9 cellular contexts compared by ENCODE assay signal in the genomic region with DNA sequence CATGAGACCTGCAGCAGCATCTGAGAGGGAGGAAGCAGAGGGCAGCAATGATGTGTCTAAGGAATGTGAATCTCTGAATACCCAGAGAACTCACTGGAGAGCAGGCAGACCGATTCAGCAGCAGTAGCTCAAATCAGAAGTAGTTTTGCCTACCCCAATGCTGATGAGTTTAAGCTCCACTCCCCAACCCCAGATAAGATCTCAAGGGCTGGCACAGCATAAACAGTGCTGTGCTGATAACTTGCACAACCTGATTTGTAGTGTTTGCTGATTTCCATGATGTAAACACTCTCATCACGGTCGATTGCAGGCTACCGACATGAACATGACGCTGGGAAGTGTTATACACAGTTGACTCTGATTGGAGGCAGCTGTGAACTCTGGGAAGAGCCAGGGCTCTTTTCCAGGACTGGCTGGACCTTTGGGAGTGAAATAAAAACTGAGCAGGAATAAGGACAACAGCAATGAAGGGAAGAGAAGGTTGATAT. TPM values are rescaled to one million over a fixed set of nuclear protein-coding genes. Genes with fewer than 3 reads are reported as not detected.
DNase-seq lines count a peak whose midpoint lies in the region; ATAC-seq, FAIRE-seq and TF ChIP-seq lines count a peak whose summit lies in the region.
"Had no signal": no experiment of that assay in that cellular context is flagged by ENCODE, and none has a peak within 500 bp of the region (broad histone marks: within the 10 kb centered on the region; RNA-seq: fewer than 3 reads in every experiment).

No MANE protein-coding gene starts in this region.

- H2BK15ac ChIP-seq in H1 (ENCODE audit: low read length) = no peak overlapping the region

- H3K79me1 ChIP-seq in H1 (ENCODE audit: low read depth, low read length) = no peaks in the 10 kb centered on the region

- no peak for TF ChIP-seq RAD21 in H1 (IDR thresholded peaks at IDR 0.05 in 1 of 2, conservative IDR thresholded peaks at IDR 0.05 in 1 of 2; ENCODE audit: low read depth in 2 of 2, low read length in 2 of 2)

- H3K4me1 ChIP-seq in H1 (replicated peaks in 1 of 4; ENCODE audit: control insufficient read depth in 3 of 4, insufficient read depth in 4 of 4, low read length in 3 of 4) (no peaks in the 10 kb centered on the region), mucosa of rectum (ENCODE audit: control insufficient read depth in 2 of 2, insufficient read depth in 2 of 2, low read length in 2 of 2) (peaks cover 14 to 56% of the 10 kb centered on the region in 2 donors)
- H3K4me1 ChIP-seq: adrenal gland had no signal

- H4K5ac ChIP-seq in H1 (ENCODE audit: insufficient read length, low read depth, low read length) = no peak overlapping the region

- H3K56ac ChIP-seq in H1 (replicated peaks; ENCODE audit: insufficient read length, low read depth, low read length) = no peak overlapping the region

- H3K4me2 ChIP-seq in H1 (ENCODE audit: insufficient read depth in 1 of 2, low read depth in 2 of 2, low read length in 2 of 2) = no peak overlapping the region

- FAIRE-seq in H1 (lab: Jason Lieb, UNC) = no peak

- no peak overlapping the region for H3K4ac ChIP-seq in H1 (replicated peaks; ENCODE audit: insufficient read length, low read depth, low read length)

- H4K91ac ChIP-seq in H1 (replicated peaks; ENCODE audit: insufficient read length, low read length) = no peak overlapping the region

- H3K14ac ChIP-seq in H1 (ENCODE audit: insufficient read length) = no peak overlapping the region

- H3K27ac ChIP-seq in H1 (ENCODE audit: low read depth, low read length) (no peak overlapping the region), mucosa of rectum (ENCODE audit: low read depth in 2 of 2, low read length in 2 of 2) (peak overlapping the region; percentile 82 to 91)
- H3K27ac ChIP-seq: adrenal gland had no signal

- H2BK12ac ChIP-seq in H1 (ENCODE audit: low read depth, low read length) = no peak overlapping the region

- H3K9ac ChIP-seq in H1 (replicated peaks in 1 of 4; ENCODE audit: extremely low read depth in 1 of 4, low read depth in 3 of 4, low read length in 3 of 4) = no peak overlapping the region
- peak overlapping the region; percentile 5 to 55 for H3K9ac ChIP-seq in mucosa of rectum (ENCODE audit: low read depth in 1 of 2, low read length in 2 of 2)

- H2BK20ac ChIP-seq in H1 (ENCODE audit: low read length) = no peak overlapping the region

- 82% methylated on average over 5 of the region's 5 CpGs; no CpG with 5 or more reads in 1 of the 2 experiments for WGBS in H1 (ENCODE audit: extremely low coverage in 1 of 2, insufficient coverage in 1 of 2, insufficient read length in 1 of 2, insufficient replicate concordance in 2 of 2, low coverage in 1 of 2, low lambda C conversion rate in 2 of 2, missing lambda C conversion rate in 1 of 2), 2 experiments

- H3K23ac ChIP-seq in H1 (ENCODE audit: insufficient read length) = no peak overlapping the region

- H3K36me3 ChIP-seq in H1 (ENCODE audit: control insufficient read depth in 2 of 4, insufficient read depth in 4 of 4, low read length in 3 of 4) (no peaks in the 10 kb centered on the region), mucosa of rectum (ENCODE audit: control insufficient read depth in 2 of 2, insufficient read depth in 2 of 2, low read length in 2 of 2) (no peaks in the 10 kb centered on the region)
- H3K36me3 ChIP-seq: adrenal gland had no signal

- no peaks in the 10 kb centered on the region for H3K79me2 ChIP-seq in H1 (ENCODE audit: control insufficient read depth in 1 of 2, insufficient read depth in 2 of 2, low read length in 2 of 2)

- TF ChIP-seq CTCF in H1 (IDR thresholded peaks at IDR 0.05; ENCODE audit: control extremely low read depth in 1 of 3, insufficient read depth in 1 of 3, low read depth in 1 of 3, low read length in 3 of 3) = no peak

- POLR2A ChIA-PET in H1 (lab: Charles Lee; ENCODE audit: partially characterized antibody) = interaction anchor here (1.0 to 1.6 kb wide), 4 partner anchors 23 to 92 kb away, joined by 3 to 5 read pairs (median 3); no protein-coding TSS in a partner anchor

- H3K9me3 ChIP-seq in H1 (ENCODE audit: insufficient read depth in 2 of 2, low read depth in 1 of 2, low read length in 1 of 2) (no peaks in the 10 kb centered on the region), mucosa of rectum (ENCODE audit: control insufficient read depth in 2 of 2, low read length in 2 of 2) (no peaks in the 10 kb centered on the region)
- H3K9me3 ChIP-seq: adrenal gland had no signal

- ATAC-seq in HG03469 (IDR thresholded peaks at IDR 0.05; ENCODE audit: unreplicated experiment) (no peak), HG02870 (IDR thresholded peaks at IDR 0.05; ENCODE audit: unreplicated experiment) (no peak), GM18907 (IDR thresholded peaks at IDR 0.05; ENCODE audit: unreplicated experiment) (no peak)

- no peak for TF ChIP-seq EP300 in H1 (IDR thresholded peaks at IDR 0.05; ENCODE audit: borderline replicate concordance in 1 of 2, low read depth in 2 of 2, low read length in 2 of 2)

- TF ChIP-seq POLR2A in H1 (IDR thresholded peaks at IDR 0.05; ENCODE audit: control extremely low read depth in 1 of 2, low read depth in 2 of 2, low read length in 2 of 2) (no peak), erythroblast (IDR thresholded peaks at IDR 0.05; ENCODE audit: low read length) (no peak)

- H4K8ac ChIP-seq in H1 (ENCODE audit: extremely low read depth, insufficient read depth, low read length) = no peak overlapping the region

- DNase-seq in AG08395 (ENCODE audit: low spot score) = peak; percentile 42
- DNase-seq in LoVo (ENCODE audit: low spot score) = peak; percentile 77
- no peak for DNase-seq in H1 (ENCODE audit: low read depth in 1 of 2, low spot score in 2 of 2)
- no peak for DNase-seq in erythroblast (lab: John Stamatoyannopoulos, UW)

- H2AK5ac ChIP-seq in H1 (ENCODE audit: low read depth, low read length) = no peak overlapping the region

- H3K27me3 ChIP-seq in H1 (replicated peaks in 1 of 4; ENCODE audit: control insufficient read depth in 3 of 4, extremely low read depth in 1 of 4, insufficient read depth in 3 of 4, low read length in 3 of 4) (no peaks in the 10 kb centered on the region), mucosa of rectum (ENCODE audit: control insufficient read depth in 2 of 2, insufficient read depth in 2 of 2, low read length in 2 of 2) (no peaks in the 10 kb centered on the region)
- H3K27me3 ChIP-seq: adrenal gland had no signal

- H2AFZ ChIP-seq in H1 (ENCODE audit: low read length) = 0 out of 2 replicates have a peak overlapping the region, but pooled peaks have one; percentile 21

- no peak overlapping the region for H3K18ac ChIP-seq in H1 (ENCODE audit: extremely low read depth, low read length)

- CTCF ChIA-PET in H1 (lab: Charles Lee; ENCODE audit: partially characterized antibody) = interaction anchor here (0.8 to 2.9 kb wide), 6 partner anchors 9 to 37 kb away, joined by 3 to 9 read pairs (median 3); no protein-coding TSS in a partner anchor

- no peaks in the 10 kb centered on the region for H3K23me2 ChIP-seq in H1 (ENCODE audit: low read depth, low read length)

- no peaks in the 10 kb centered on the region for H4K20me1 ChIP-seq in H1 (replicated peaks in 1 of 2; ENCODE audit: control insufficient read depth in 1 of 2, insufficient read depth in 2 of 2, low read length in 2 of 2)

- H2BK5ac ChIP-seq in H1 (ENCODE audit: low read depth, low read length) = no peak overlapping the region

- H2BK120ac ChIP-seq in H1 (replicated peaks; ENCODE audit: low read depth, low read length) = no peak overlapping the region

- H3K4me3 ChIP-seq in H1 (ENCODE audit: extremely low read depth in 1 of 4, insufficient read depth in 2 of 4, low read depth in 3 of 4, low read length in 4 of 4) (no peak overlapping the region), mucosa of rectum (ENCODE audit: low read length in 2 of 2) (peak overlapping the region; percentile 53 to 65)
- H3K4me3 ChIP-seq: adrenal gland had no signal

TF ChIP-seq in H1, 55 proteins besides CTCF, POLR2A, EP300 and RAD21 (continues in another document):
- no peak for TF ChIP-seq KDM4A (IDR thresholded peaks at IDR 0.05; ENCODE audit: low read depth, low read length, severe bottlenecking)
- TF ChIP-seq HDAC2 (IDR thresholded peaks at IDR 0.05; ENCODE audit: borderline replicate concordance in 1 of 2, low read depth in 2 of 2, low read length in 2 of 2) = no peak
- TF ChIP-seq, protein P1, sequence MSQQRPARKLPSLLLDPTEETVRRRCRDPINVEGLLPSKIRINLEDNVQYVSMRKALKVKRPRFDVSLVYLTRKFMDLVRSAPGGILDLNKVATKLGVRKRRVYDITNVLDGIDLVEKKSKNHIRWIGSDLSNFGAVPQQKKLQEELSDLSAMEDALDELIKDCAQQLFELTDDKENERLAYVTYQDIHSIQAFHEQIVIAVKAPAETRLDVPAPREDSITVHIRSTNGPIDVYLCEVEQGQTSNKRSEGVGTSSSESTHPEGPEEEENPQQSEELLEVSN (IDR thresholded peaks at IDR 0.05) = no peak
- no peak for TF ChIP-seq RFX5 (IDR thresholded peaks at IDR 0.05; ENCODE audit: borderline replicate concordance, low read depth, low read length)
- no peak for TF ChIP-seq EGR1 (IDR thresholded peaks at IDR 0.05; ENCODE audit: borderline replicate concordance, low read depth, low read length)

RNA-seq across cellular contexts. Expression of a gene that starts 11.2 kb away (rescaled TPM):
- total RNA-seq in H1 (2021; fragmentation: NEBNext Ultra II Directional; extraction: Animal tissue kit (Norgen Biotek cat#: 25700)) = not detected in 2 replicates
- not detected in 2 replicates for polyA plus RNA-seq in H1 (2011; rRNA removed)
- not detected for polyA plus RNA-seq in H1 (2011; cell fraction: cytosol; rRNA removed)
- not detected for polyA plus RNA-seq in H1 (2011; cell fraction: nucleus; rRNA removed)
- polyA plus RNA-seq in H1 (2012, experiment 1 of 2) = not detected in 4 replicates
- polyA plus RNA-seq in H1 (2012, experiment 2 of 2) = not detected
- polyA plus RNA-seq in H1 (2013, experiment 1 of 2) = not detected
- polyA plus RNA-seq in H1 (2013, experiment 2 of 2) = not detected
- polyA minus RNA-seq in H1 (2011; rRNA and poly(A)+ RNA removed) = not detected in 2 replicates
- polyA minus RNA-seq in H1 (2011; cell fraction: cytosol; rRNA and poly(A)+ RNA removed) = not detected
- polyA minus RNA-seq in H1 (2011; cell fraction: nucleus; rRNA and poly(A)+ RNA removed) = not detected

RNA-seq across cellular contexts. Expression of a gene that starts 31.3 kb away (rescaled TPM):
- total RNA-seq in H1 (2021; fragmentation: NEBNext Ultra II Directional; extraction: Animal tissue kit (Norgen Biotek cat#: 25700)) = not detected in 2 replicates
- polyA plus RNA-seq in H1 (2011; rRNA removed) = not detected in 2 replicates
- polyA plus RNA-seq in H1 (2011; cell fraction: cytosol; rRNA removed) = not detected
- not detected for polyA plus RNA-seq in H1 (2011; cell fraction: nucleus; rRNA removed)
- polyA plus RNA-seq in H1 (2012, experiment 1 of 2) = not detected in 4 replicates
- not detected for polyA plus RNA-seq in H1 (2012, experiment 2 of 2)
- not detected for polyA plus RNA-seq in H1 (2013, experiment 1 of 2)
- not detected for polyA plus RNA-seq in H1 (2013, experiment 2 of 2)
- polyA minus RNA-seq in H1 (2011; rRNA and poly(A)+ RNA removed) = not detected in 2 replicates
- not detected for polyA minus RNA-seq in H1 (2011; cell fraction: cytosol; rRNA and poly(A)+ RNA removed)
- not detected for polyA minus RNA-seq in H1 (2011; cell fraction: nucleus; rRNA and poly(A)+ RNA removed)
- total RNA-seq: adrenal gland had no signal
- polyA plus RNA-seq: adrenal gland had no signal

Comparison
In these comparisons a context has a peak if more than half of its experiments do, and no peak if none do; other contexts are left out.
1. DNase-seq: peak in AG08395 (single experiment) and LoVo (single experiment); none in H1 (0 of 2) and erythroblast (0 of 2).
2. H3K4me3 ChIP-seq: peak in mucosa of rectum (2 of 2); none in H1 (0 of 4).
3. H3K9ac ChIP-seq: peak in mucosa of rectum (2 of 2); none in H1 (0 of 4).